In the genomic region with DNA sequence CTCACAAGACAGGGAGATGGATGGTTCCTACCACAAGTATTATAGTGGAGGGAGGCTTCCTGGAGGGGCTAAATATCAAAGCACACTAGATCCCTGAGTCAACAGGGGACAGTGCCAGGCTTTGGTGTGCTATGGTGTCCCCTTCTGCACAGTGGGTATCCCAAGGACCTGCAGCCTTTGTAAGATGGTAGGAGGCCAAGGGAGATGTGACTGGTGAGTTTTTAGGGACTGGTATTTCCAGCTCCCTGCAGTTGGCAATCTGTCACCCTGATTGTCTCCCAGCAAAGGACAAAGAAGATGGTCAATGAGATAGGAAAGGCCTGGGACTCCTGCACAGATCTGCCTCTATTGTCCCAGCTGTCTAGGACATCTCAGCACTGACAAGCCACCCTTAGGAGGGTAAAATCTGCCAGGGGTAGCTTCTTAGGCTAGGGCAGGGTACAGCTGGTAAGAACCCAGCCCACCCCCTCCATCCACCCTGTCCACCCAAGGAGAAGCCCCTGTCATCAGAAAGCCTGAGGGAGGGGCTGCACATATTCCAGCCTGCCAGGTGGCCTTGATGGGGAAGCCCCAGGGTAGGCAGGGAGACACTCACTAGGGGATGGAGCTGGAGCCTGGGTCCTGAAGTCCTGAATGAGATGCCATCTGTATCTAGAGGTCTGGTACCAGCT, we compare ENCODE assay signal across 11 cellular contexts. TPM values are rescaled to one million over a fixed set of nuclear protein-coding genes. Genes with fewer than 3 reads are reported as not detected.
DNase-seq lines count a peak whose midpoint lies in the region; ATAC-seq and TF ChIP-seq lines count a peak whose summit lies in the region.
"Had no signal": no experiment of that assay in that cellular context is flagged by ENCODE, and none has a peak within 500 bp of the region (broad histone marks: within the 10 kb centered on the region; RNA-seq: fewer than 3 reads in every experiment).

No MANE protein-coding gene starts in this region.

- TF ChIP-seq CTCF in WTC11 (IDR thresholded peaks at IDR 0.05), result no peak
- no peak for TF ChIP-seq CTCF in endothelial cell (IDR thresholded peaks at IDR 0.05; ENCODE audit: unreplicated experiment)

- no peaks in the 10 kb centered on the region for H3K9me3 Mint-ChIP-seq in activated naive CD4-positive, alpha-beta T cell treated with anti-CD3 and anti-CD28 coated beads, Interleukin-2, amount 50 U/mL, for 24 hours
- no peaks in the 10 kb centered on the region for H3K9me3 Mint-ChIP-seq in WTC11
- H3K9me3 Mint-ChIP-seq in endothelial cell (ENCODE audit: unreplicated experiment), result no peaks in the 10 kb centered on the region
- H3K9me3 Mint-ChIP-seq in stimulated activated naive B cell treated with anti-CD40 and anti-IgM and Interleukin-4, amounts not matched to agents 10 μg/mL and 1 μg/mL and 100 μg/mL, for 72 hours, result no peaks in the 10 kb centered on the region

- DNase-seq in activated naive CD4-positive, alpha-beta T cell treated with anti-CD3 and anti-CD28 coated beads, Interleukin-2, amount 50 U/mL, for 16 hours, result no peak
- no peak for DNase-seq in WTC11 (ENCODE audit: low spot score)
- no peak for DNase-seq in endothelial cell (ENCODE audit: low spot score)
- no peak for DNase-seq in stimulated activated naive B cell treated with anti-CD40 and anti-IgM and Interleukin-4, amounts not matched to agents 10 μg/mL and 1 μg/mL and 100 μg/mL, for 72 hours
- DNase-seq in foreskin melanocyte, result no peak
- no peak for DNase-seq in SKM-1 treated with dmso at 0.1 percent for 144 hours (lab: John Stamatoyannopoulos, UW; ENCODE audit: unreplicated experiment)
- DNase-seq: gastrocnemius medialis had no signal

- no peak for TF ChIP-seq POLR2A in GM18505 (IDR thresholded peaks at IDR 0.05; ENCODE audit: borderline replicate concordance, extremely low read depth, insufficient read depth, insufficient read length)

- H3K36me3 Mint-ChIP-seq in activated naive CD4-positive, alpha-beta T cell treated with anti-CD3 and anti-CD28 coated beads, Interleukin-2, amount 50 U/mL, for 24 hours, result no peaks in the 10 kb centered on the region
- H3K36me3 Mint-ChIP-seq in WTC11 (no peaks in the 10 kb centered on the region), endothelial cell (ENCODE audit: low read depth, unreplicated experiment) (peaks cover 19% of the 10 kb centered on the region)
- peaks cover 2 to 4% of the 10 kb centered on the region in 2 donors for H3K36me3 Mint-ChIP-seq in stimulated activated naive B cell treated with anti-CD40 and anti-IgM and Interleukin-4, amounts not matched to agents 10 μg/mL and 1 μg/mL and 100 μg/mL, for 72 hours

- peaks cover 2% of the 10 kb centered on the region for H3K27me3 Mint-ChIP-seq in activated naive CD4-positive, alpha-beta T cell treated with anti-CD3 and anti-CD28 coated beads, Interleukin-2, amount 50 U/mL, for 24 hours
- peaks cover 70% of the 10 kb centered on the region for H3K27me3 Mint-ChIP-seq in WTC11 (ENCODE audit: low read depth)
- H3K27me3 Mint-ChIP-seq in endothelial cell (ENCODE audit: unreplicated experiment), result peaks cover 7% of the 10 kb centered on the region
- peaks cover 24 to 38% of the 10 kb centered on the region in 2 donors for H3K27me3 Mint-ChIP-seq in stimulated activated naive B cell treated with anti-CD40 and anti-IgM and Interleukin-4, amounts not matched to agents 10 μg/mL and 1 μg/mL and 100 μg/mL, for 72 hours

- peaks cover 11% of the 10 kb centered on the region for H3K4me1 Mint-ChIP-seq in activated naive CD4-positive, alpha-beta T cell treated with anti-CD3 and anti-CD28 coated beads, Interleukin-2, amount 50 U/mL, for 24 hours
- H3K4me1 Mint-ChIP-seq in WTC11, result peaks cover 15% of the 10 kb centered on the region
- H3K4me1 Mint-ChIP-seq in endothelial cell (ENCODE audit: unreplicated experiment), result peaks cover 20% of the 10 kb centered on the region
- H3K4me1 Mint-ChIP-seq in stimulated activated naive B cell treated with anti-CD40 and anti-IgM and Interleukin-4, amounts not matched to agents 10 μg/mL and 1 μg/mL and 100 μg/mL, for 72 hours, result peaks cover 16 to 34% of the 10 kb centered on the region in 2 donors

- H3K27ac Mint-ChIP-seq in activated naive CD4-positive, alpha-beta T cell treated with anti-CD3 and anti-CD28 coated beads, Interleukin-2, amount 50 U/mL, for 24 hours, result peak overlapping the region; percentile 79
- H3K27ac Mint-ChIP-seq in WTC11 (no peak overlapping the region), endothelial cell (ENCODE audit: unreplicated experiment) (peak overlapping the region; percentile 61)
- H3K27ac Mint-ChIP-seq in stimulated activated naive B cell treated with anti-CD40 and anti-IgM and Interleukin-4, amounts not matched to agents 10 μg/mL and 1 μg/mL and 100 μg/mL, for 72 hours, result peak overlapping the region; percentile 81

- ATAC-seq in WTC11 (no peak), GM18505 (IDR thresholded peaks at IDR 0.05; ENCODE audit: unreplicated experiment) (no peak)
- no peak for ATAC-seq in stimulated activated naive B cell treated with anti-CD40 and anti-IgM and Interleukin-4, amounts not matched to agents 10 μg/mL and 1 μg/mL and 100 μg/mL, for 72 hours (replicated peaks)

- peak overlapping the region; percentile 80 for H3K4me3 Mint-ChIP-seq in activated naive CD4-positive, alpha-beta T cell treated with anti-CD3 and anti-CD28 coated beads, Interleukin-2, amount 50 U/mL, for 24 hours
- peak overlapping the region; percentile 74 for H3K4me3 Mint-ChIP-seq in WTC11
- H3K4me3 Mint-ChIP-seq in endothelial cell (ENCODE audit: unreplicated experiment), result peak overlapping the region; percentile 85
- H3K4me3 Mint-ChIP-seq in stimulated activated naive B cell treated with anti-CD40 and anti-IgM and Interleukin-4, amounts not matched to agents 10 μg/mL and 1 μg/mL and 100 μg/mL, for 72 hours, result peak overlapping the region; percentile 72 to 82

- CTCF ChIA-PET in WTC11 (lab: Charles Lee), result interaction anchor here (0.5 to 4.6 kb wide), 13 partner anchors 9 to 1001 kb away, joined by 3 to 53 read pairs (median 7); no protein-coding TSS in a partner anchor

- POLR2A ChIA-PET in WTC11 (lab: Charles Lee), result interaction anchor here (0.6 to 2.8 kb wide), 2 partner anchors 34 to 36 kb away, joined by 3 to 17 read pairs; no protein-coding TSS in a partner anchor

TF ChIP-seq in WTC11, 78 proteins besides CTCF, POLR2A, EP300 and RAD21 (continues in another document):
- TF ChIP-seq NR2C2 (CRISPR knock-in tag; IDR thresholded peaks at IDR 0.05), result no peak
- TF ChIP-seq ATF1 (CRISPR knock-in tag; IDR thresholded peaks at IDR 0.05), result no peak
- no peak for TF ChIP-seq ZNF532 (CRISPR knock-in tag; IDR thresholded peaks at IDR 0.05; ENCODE audit: borderline replicate concordance)
- TF ChIP-seq MXD4 (CRISPR knock-in tag; IDR thresholded peaks at IDR 0.05; ENCODE audit: borderline replicate concordance), result no peak
- TF ChIP-seq CBFB (CRISPR knock-in tag; IDR thresholded peaks at IDR 0.05; ENCODE audit: low read depth), result no peak
- TF ChIP-seq CREB1 (CRISPR knock-in tag; IDR thresholded peaks at IDR 0.05), result no peak

RNA-seq across cellular contexts. Expression of gene CYP1A1, which starts 0.6 kb away (rescaled TPM):
- total RNA-seq in WTC11 (2021) (0.21 to 0.26 TPM (median 0.23 TPM) in 3 replicates), endothelial cell (ENCODE audit: unreplicated experiment) (7.0 TPM)

RNA-seq across cellular contexts. Expression of gene CYP1A2, which starts 23.9 kb away (rescaled TPM):
- total RNA-seq in WTC11 (2021), result 0.07 TPM in 1 of 3 replicates, not detected in the others
- not detected for total RNA-seq in endothelial cell (ENCODE audit: unreplicated experiment)
- total RNA-seq: gastrocnemius medialis, K562, mucosa of descending colon had no signal

RNA-seq across cellular contexts. Expression of gene EDC3, which starts 28.9 kb away (rescaled TPM):
- 45.6 to 54.7 TPM (median 50.6 TPM) in 3 replicates for total RNA-seq in WTC11 (2021)
- total RNA-seq in endothelial cell (ENCODE audit: unreplicated experiment), result 71.0 TPM

RNA-seq across cellular contexts. Expression of gene CSK, which starts 57.2 kb away (rescaled TPM):
- total RNA-seq in WTC11 (2021) (55.1 to 55.9 TPM (median 55.3 TPM) in 3 replicates), endothelial cell (ENCODE audit: unreplicated experiment) (100 TPM)
